10 cellular contexts compared by ENCODE assay signal in the genomic region with DNA sequence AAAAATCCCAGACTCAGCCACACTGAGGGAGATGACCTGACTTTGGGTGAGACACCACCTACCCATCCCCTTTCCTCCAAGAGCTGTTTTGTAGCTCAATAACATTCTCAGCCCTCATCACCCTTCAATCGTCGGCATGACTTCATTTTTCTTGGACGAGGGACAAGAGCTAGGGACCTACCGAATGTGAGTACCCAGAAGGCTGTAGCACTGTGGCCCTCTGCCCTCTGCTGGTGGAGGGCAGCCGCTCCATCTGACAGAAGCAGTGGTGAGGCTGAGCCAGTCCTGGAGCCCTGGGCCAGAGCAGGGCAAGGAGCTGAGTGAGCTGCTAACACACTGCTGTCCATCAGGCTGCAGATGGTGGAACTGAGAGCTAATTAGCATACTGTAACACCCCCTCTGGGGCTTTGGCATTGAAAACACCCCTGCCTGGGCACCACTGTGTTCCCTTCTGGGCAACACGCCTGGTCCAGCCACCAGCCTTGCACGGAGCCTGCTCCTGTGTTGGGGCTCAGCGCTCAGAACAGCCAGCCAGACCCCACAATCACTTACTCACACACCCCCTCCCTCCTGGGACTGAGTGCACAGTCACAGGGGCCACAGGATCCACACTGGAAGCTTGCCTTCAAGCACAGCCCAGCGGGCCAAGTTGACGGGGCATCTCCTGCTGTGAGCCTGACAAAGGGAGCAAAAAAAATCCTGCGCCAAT. TPM values are rescaled to one million over a fixed set of nuclear protein-coding genes. Genes with fewer than 3 reads are reported as not detected.
DNase-seq lines count a peak whose midpoint lies in the region; ATAC-seq, FAIRE-seq and TF ChIP-seq lines count a peak whose summit lies in the region.
"Had no signal": no experiment of that assay in that cellular context is flagged by ENCODE, and none has a peak within 500 bp of the region (broad histone marks: within the 10 kb centered on the region; RNA-seq: fewer than 3 reads in every experiment).

No MANE protein-coding gene starts in this region.

- 48% methylated on average over 11 of the region's 11 CpGs for WGBS in hepatocyte (ENCODE audit: low lambda C conversion rate, missing lambda C conversion rate)
- 60 to 65% methylated on average over 10 to 11 of the region's 11 CpGs for WGBS in tibial nerve, 2 donors

- no peak for TF ChIP-seq POLR2A in tibial nerve (IDR thresholded peaks at IDR 0.05)
- no peak for TF ChIP-seq POLR2A in GM12892 (IDR thresholded peaks at IDR 0.05; ENCODE audit: low read depth, low read length)

- H4K20me1 ChIP-seq in hepatocyte (ENCODE audit: insufficient read depth, poor library complexity, severe bottlenecking): no peaks in the 10 kb centered on the region

- H3K4me1 ChIP-seq in hepatocyte (ENCODE audit: insufficient read depth) (no peaks in the 10 kb centered on the region), tibial nerve (peaks cover 0 to 9% (median 0%) of the 10 kb centered on the region in 4 donors)

- H3K9me3 Mint-ChIP-seq in activated CD4-positive, alpha-beta memory T cell treated with anti-CD3 and anti-CD28 coated beads, Interleukin-2, amount 10 ng/mL, durations not matched to agents 7 days and 5 days: no peaks in the 10 kb centered on the region
- H3K9me3 Mint-ChIP-seq in T-helper 2 cell treated with Interferon-gamma antibody and Interleukin-4, amounts not matched to agents 5 μg/mL and 100 μg/mL, for 36 hours: no peaks in the 10 kb centered on the region

- TF ChIP-seq CTCF in HFF-Myc (IDR thresholded peaks at IDR 0.05; ENCODE audit: low read depth, low read length, missing control alignments): peak; percentile 79
- peak; percentile 73 for TF ChIP-seq CTCF in hepatocyte (IDR thresholded peaks at IDR 0.05; ENCODE audit: poor library complexity)
- TF ChIP-seq CTCF in tibial nerve (IDR thresholded peaks at IDR 0.05): peak in 4 of 5 experiments; percentile 12 to 23 (median 18)

- DNase-seq in DMS 273 treated with DMSO at 0.1 percent for 48 hours (lab: John Stamatoyannopoulos, UW) (peak; percentile 16), HFF-Myc (ENCODE audit: extremely low read depth, low read depth) (peak; percentile 37), hepatocyte (ENCODE audit: low spot score) (peak; percentile 80), tibial nerve (ENCODE audit: low spot score in 2 of 2) (no peak), GM12892 (ENCODE audit: insufficient read length) (no peak)
- peak; percentile 38 for DNase-seq in activated CD4-positive, alpha-beta memory T cell treated with anti-CD3 and anti-CD28 coated beads, Interleukin-2, amount 10 ng/mL, durations not matched to agents 7 days and 5 days
- no peak for DNase-seq in T-helper 2 cell treated with Interferon-gamma antibody and Interleukin-4, amounts not matched to agents 5 μg/mL and 100 μg/mL, for 36 hours (ENCODE audit: low spot score)

- H3K27me3 Mint-ChIP-seq in activated CD4-positive, alpha-beta memory T cell treated with anti-CD3 and anti-CD28 coated beads, Interleukin-2, amount 10 ng/mL, durations not matched to agents 7 days and 5 days: peaks cover 13% of the 10 kb centered on the region
- H3K27me3 Mint-ChIP-seq in T-helper 2 cell treated with Interferon-gamma antibody and Interleukin-4, amounts not matched to agents 5 μg/mL and 100 μg/mL, for 36 hours (ENCODE audit: low read depth): peaks cover 2% of the 10 kb centered on the region

- H3K27ac ChIP-seq in hepatocyte (no peak overlapping the region), tibial nerve (no peak overlapping the region)

- no peaks in the 10 kb centered on the region for H3K36me3 ChIP-seq in hepatocyte (replicated peaks; ENCODE audit: insufficient read depth, low read depth)
- H3K36me3 ChIP-seq in tibial nerve: no peaks in the 10 kb centered on the region

- no peak overlapping the region for H3K27ac Mint-ChIP-seq in activated CD4-positive, alpha-beta memory T cell treated with anti-CD3 and anti-CD28 coated beads, Interleukin-2, amount 10 ng/mL, durations not matched to agents 7 days and 5 days
- H3K27ac Mint-ChIP-seq in T-helper 2 cell treated with Interferon-gamma antibody and Interleukin-4, amounts not matched to agents 5 μg/mL and 100 μg/mL, for 36 hours: no peak overlapping the region

- H3K4me3 Mint-ChIP-seq in activated CD4-positive, alpha-beta memory T cell treated with anti-CD3 and anti-CD28 coated beads, Interleukin-2, amount 10 ng/mL, durations not matched to agents 7 days and 5 days: no peak overlapping the region
- no peak overlapping the region for H3K4me3 Mint-ChIP-seq in T-helper 2 cell treated with Interferon-gamma antibody and Interleukin-4, amounts not matched to agents 5 μg/mL and 100 μg/mL, for 36 hours

- peaks cover 15% of the 10 kb centered on the region for H3K4me1 Mint-ChIP-seq in activated CD4-positive, alpha-beta memory T cell treated with anti-CD3 and anti-CD28 coated beads, Interleukin-2, amount 10 ng/mL, durations not matched to agents 7 days and 5 days
- peaks cover 5% of the 10 kb centered on the region for H3K4me1 Mint-ChIP-seq in T-helper 2 cell treated with Interferon-gamma antibody and Interleukin-4, amounts not matched to agents 5 μg/mL and 100 μg/mL, for 36 hours (ENCODE audit: low read depth)

- H3K9me3 ChIP-seq in hepatocyte (ENCODE audit: low read depth) (no peaks in the 10 kb centered on the region), tibial nerve (no peaks in the 10 kb centered on the region)

- no peak for FAIRE-seq in GM12892 (lab: Jason Lieb, UNC)

- POLR2A ChIA-PET in activated CD4-positive, alpha-beta memory T cell treated with anti-CD3 and anti-CD28 coated beads, Interleukin-2, amount 10 ng/mL, durations not matched to agents 7 days and 5 days (lab: Charles Lee): no interaction called here

- no peaks in the 10 kb centered on the region for H3K9me2 ChIP-seq in hepatocyte (replicated peaks; ENCODE audit: insufficient read depth)

- no peak overlapping the region for H2AFZ ChIP-seq in hepatocyte

- H3K4me3 ChIP-seq in HFF-Myc (replicated peaks; ENCODE audit: low read depth, low read length) (no peak overlapping the region), hepatocyte (no peak overlapping the region), tibial nerve (no peak overlapping the region)
- H3K4me3 ChIP-seq: lung had no signal

- H3K36me3 Mint-ChIP-seq in activated CD4-positive, alpha-beta memory T cell treated with anti-CD3 and anti-CD28 coated beads, Interleukin-2, amount 10 ng/mL, durations not matched to agents 7 days and 5 days (ENCODE audit: low read depth): no peaks in the 10 kb centered on the region
- no peaks in the 10 kb centered on the region for H3K36me3 Mint-ChIP-seq in T-helper 2 cell treated with Interferon-gamma antibody and Interleukin-4, amounts not matched to agents 5 μg/mL and 100 μg/mL, for 36 hours (ENCODE audit: low read depth)

- ATAC-seq in GM18858 (IDR thresholded peaks at IDR 0.05; ENCODE audit: unreplicated experiment): no peak

- no peaks in the 10 kb centered on the region for H3K27me3 ChIP-seq in hepatocyte
- peaks cover 0 to 7% of the 10 kb centered on the region in 2 donors for H3K27me3 ChIP-seq in tibial nerve

- H3K4me2 ChIP-seq in hepatocyte: no peak overlapping the region

- H3K79me2 ChIP-seq in hepatocyte: no peaks in the 10 kb centered on the region

- CTCF ChIA-PET in activated CD4-positive, alpha-beta memory T cell treated with anti-CD3 and anti-CD28 coated beads, Interleukin-2, amount 10 ng/mL, durations not matched to agents 7 days and 5 days (lab: Charles Lee): interaction anchor here (1.0 to 1.6 kb wide), 6 partner anchors 23 to 259 kb away, joined by 3 to 6 read pairs (median 4); no protein-coding TSS in a partner anchor

- no peak for TF ChIP-seq EP300 in tibial nerve (IDR thresholded peaks at IDR 0.05)

RNA-seq across cellular contexts. Expression of a gene that starts 18.3 kb away (rescaled TPM):
- not detected for total RNA-seq in activated CD4-positive, alpha-beta memory T cell treated with anti-CD3 and anti-CD28 coated beads, Interleukin-2, amount 10 ng/mL, durations not matched to agents 7 days and 5 days
- 1.6 and 2.2 TPM in 2 replicates for total RNA-seq in hepatocyte
- 1.6 and 6.0 TPM in 2 replicates for polyA plus RNA-seq in hepatocyte
- total RNA-seq in tibial nerve: 10 to 100 TPM in 2 of 4 donors, 1 to 10 TPM in 2; 3.9 to 19.2 (median 7.5) TPM
- polyA plus RNA-seq in GM12892 (2012; ENCODE audit: missing spikeins): not detected
- total RNA-seq: T-helper 1 cell treated with Interleukin-12 subunit alpha and Interleukin-12 subunit beta and Interleukin-4 antibody, amounts not matched to agents 30 ng/mL and 1 ng/mL, for 36 hours had no signal

RNA-seq across cellular contexts. Expression of a gene that starts 51.0 kb away (rescaled TPM):
- total RNA-seq in activated CD4-positive, alpha-beta memory T cell treated with anti-CD3 and anti-CD28 coated beads, Interleukin-2, amount 10 ng/mL, durations not matched to agents 7 days and 5 days: 1 to 10 TPM; 5.0 to 6.1 TPM
- 12.4 and 14.3 TPM in 2 replicates for total RNA-seq in hepatocyte
- polyA plus RNA-seq in hepatocyte: 3.5 and 3.6 TPM in 2 replicates
- total RNA-seq in tibial nerve: 10 to 100 TPM; 12.2 to 26.4 (median 15.3) TPM
- 0.40 TPM for polyA plus RNA-seq in GM12892 (2012; ENCODE audit: missing spikeins)

Comparison
In these comparisons a context has a peak if more than half of its experiments do, and no peak if none do; other contexts are left out.
1. DNase-seq: peak in DMS 273 treated with DMSO at 0.1 percent for 48 hours (single experiment), HFF-Myc (single experiment), activated CD4-positive, alpha-beta memory T cell treated with anti-CD3 and anti-CD28 coated beads, Interleukin-2, amount 10 ng/mL, durations not matched to agents 7 days and 5 days (single experiment) and hepatocyte (single experiment); none in tibial nerve (0 of 2), T-helper 2 cell treated with Interferon-gamma antibody and Interleukin-4, amounts not matched to agents 5 μg/mL and 100 μg/mL, for 36 hours (single experiment) and GM12892 (single experiment).
2. CTCF ChIP-seq: peak in every context shown above with its lines; median percentile 79 in HFF-Myc; 73 in hepatocyte; 18 in tibial nerve.